Comparison of ENCODE assay signal across 24 cellular contexts in genomic region chr7:540997-541396, GRCh38.
"Had no signal": no experiment of that assay in that cellular context is flagged by ENCODE, and none has a peak within 500 bp of the region (broad histone marks: within the 10 kb centered on the region; RNA-seq: fewer than 3 reads in every experiment).

No MANE protein-coding gene starts in this region.

- ATAC-seq: activated naive CD4-positive, alpha-beta T cell treated with anti-CD3 and anti-CD28 coated beads, Interleukin-2, amount 50 U/mL, for 72 hours; activated T-helper 17 cell treated with anti-CD3 and anti-CD28 coated beads, Interleukin-2, amount 50 U/mL, for 72 hours; effector memory CD8-positive, alpha-beta T cell; left lobe of liver; lower lobe of right lung; stimulated activated naive CD8-positive, alpha-beta T cell treated with anti-CD3 and anti-CD28 coated beads, Interleukin-15, Interleukin-2, amounts not matched to agents 100 U/mL and 50 U/mL, for 24 hours had no signal

- H2AFZ ChIP-seq: hepatocyte had no signal

- H3K79me2 ChIP-seq: hepatocyte had no signal

- DNase-seq: activated CD4-positive, alpha-beta T cell treated with anti-CD3 and anti-CD28 coated beads, Interleukin-2, amount 50 U/mL, for 1 hour; activated CD4-positive, CD25-positive, alpha-beta regulatory T cell treated with anti-CD3 and anti-CD28 coated beads, Interleukin-2, amount 50 U/mL, for 72 hours; activated CD8-positive, alpha-beta memory T cell treated with anti-CD3 and anti-CD28 coated beads for 24 hours; activated CD8-positive, alpha-beta memory T cell treated with anti-CD3 and anti-CD28 coated beads, Interleukin-2, amount 50 U/mL, for 4 hours; activated T-cell treated with anti-CD3 and anti-CD28 coated beads, Interleukin-2, amount 50 U/mL, for 24 hours; aorta; brain microvascular endothelial cell; caudate nucleus; effector memory CD8-positive, alpha-beta T cell; glutamatergic neuron; immature natural killer cell; lower lobe of right lung; naive B cell; retina; sigmoid colon; stimulated activated CD4-positive, alpha-beta T cell treated with anti-CD3 and anti-CD28 coated beads, Interleukin-4, amount 100 ng/mL, for 1 hour; stimulated activated naive CD8-positive, alpha-beta T cell treated with anti-CD3 and anti-CD28 coated beads, Interleukin-15, Interleukin-2, amounts not matched to agents 100 U/mL and 50 U/mL, for 24 hours; thyroid gland; WERI-Rb-1 had no signal

- H3K36me3 ChIP-seq: brain microvascular endothelial cell, esophagus muscularis mucosa, lower lobe of right lung, sigmoid colon, thyroid gland, WERI-Rb-1 had no signal

- H3K4me3 ChIP-seq: esophagus muscularis mucosa, hepatocyte, lower lobe of right lung, sigmoid colon, thyroid gland had no signal

- H3K27ac ChIP-seq: brain microvascular endothelial cell, esophagus muscularis mucosa, lower lobe of right lung, sigmoid colon, thyroid gland had no signal

- H3K9me3 ChIP-seq: esophagus muscularis mucosa, lower lobe of right lung, sigmoid colon, thyroid gland had no signal

- H3K27me3 ChIP-seq: brain microvascular endothelial cell, esophagus muscularis mucosa, hepatocyte, sigmoid colon, thyroid gland had no signal

- H3K4me2 ChIP-seq: hepatocyte had no signal
